In the genomic region with DNA sequence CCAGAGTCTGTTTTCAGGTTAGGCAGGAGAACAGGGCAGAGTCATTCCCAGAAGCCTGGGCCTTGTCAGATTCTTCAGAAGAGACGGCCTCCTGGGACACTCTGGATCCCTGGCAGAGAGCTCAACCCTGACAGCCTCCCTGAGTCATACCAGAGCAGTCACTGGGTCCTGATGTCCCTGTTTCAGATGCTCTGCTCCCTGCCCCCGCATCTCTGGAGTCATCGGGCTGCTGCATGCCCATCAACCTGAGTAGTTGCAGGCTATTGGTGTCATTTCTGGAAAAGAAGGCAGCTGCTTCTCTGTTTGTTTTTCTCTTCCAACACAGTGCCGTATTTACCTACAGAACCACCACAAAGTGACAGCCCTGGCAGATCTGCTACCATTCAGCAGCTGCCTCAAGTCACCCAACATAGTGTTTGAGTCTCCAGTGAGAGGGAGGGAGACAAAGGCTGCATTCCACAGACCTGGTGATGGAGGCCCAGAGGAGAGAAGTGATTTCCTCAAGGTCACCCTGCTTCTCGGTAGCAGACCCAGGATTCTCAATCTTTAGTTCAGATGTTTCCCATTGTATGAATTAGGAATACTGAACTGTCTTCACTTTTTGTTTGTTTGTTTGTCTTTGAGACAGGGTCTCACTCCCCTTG, we compare ENCODE assay signal across 9 cellular contexts.
DNase-seq lines count a peak whose midpoint lies in the region; ATAC-seq and TF ChIP-seq lines count a peak whose summit lies in the region.
"Had no signal": no experiment of that assay in that cellular context is flagged by ENCODE, and none has a peak within 500 bp of the region (broad histone marks: within the 10 kb centered on the region; RNA-seq: fewer than 3 reads in every experiment).

No MANE protein-coding gene starts in this region.

- H3K79me2 ChIP-seq in osteoblast (ENCODE audit: insufficient read depth, low read length): no peaks in the 10 kb centered on the region

- H4K20me1 ChIP-seq in osteoblast (ENCODE audit: insufficient read depth, low read length): no peaks in the 10 kb centered on the region

- no peak for TF ChIP-seq POLR2A in lower leg skin (IDR thresholded peaks at IDR 0.05)

- H3K27me3 Mint-ChIP-seq in activated CD4-positive, alpha-beta T cell treated with anti-CD3 and anti-CD28 coated beads, Interleukin-2, amount 10 ng/mL, durations not matched to agents 7 days and 5 days: no peaks in the 10 kb centered on the region
- no peaks in the 10 kb centered on the region for H3K27me3 Mint-ChIP-seq in WTC11 (ENCODE audit: low read depth)
- H3K27me3 Mint-ChIP-seq: dendritic cell treated with granulocyte-macrophage colony-stimulating factor and Interleukin-4, amounts not matched to agents 40 ng/mL and 50 ng/mL, for 4 days had no signal

- H3K9me3 Mint-ChIP-seq in activated CD4-positive, alpha-beta T cell treated with anti-CD3 and anti-CD28 coated beads, Interleukin-2, amount 10 ng/mL, durations not matched to agents 7 days and 5 days: no peaks in the 10 kb centered on the region
- H3K9me3 Mint-ChIP-seq in WTC11: no peaks in the 10 kb centered on the region
- H3K9me3 Mint-ChIP-seq: dendritic cell treated with granulocyte-macrophage colony-stimulating factor and Interleukin-4, amounts not matched to agents 40 ng/mL and 50 ng/mL, for 4 days had no signal

- H3K27me3 ChIP-seq in neuronal stem cell (ENCODE audit: control insufficient read depth in 3 of 3, insufficient read depth in 3 of 3, low read depth in 1 of 3, low read length in 3 of 3): no peaks in the 10 kb centered on the region
- no peaks in the 10 kb centered on the region for H3K27me3 ChIP-seq in osteoblast (ENCODE audit: insufficient read depth, low read length)

- H2BK12ac ChIP-seq in neuronal stem cell (ENCODE audit: low read length): no peak overlapping the region

- no CpG with 5 or more reads among the region's 5 CpGs for WGBS in neuronal stem cell (ENCODE audit: extremely low coverage in 2 of 2, insufficient read length in 2 of 2, insufficient replicate concordance in 1 of 2), 2 donors
- 62 to 72% methylated on average over 5 of the region's 5 CpGs for WGBS in lower leg skin, 2 donors

- H3K36me3 ChIP-seq in neuronal stem cell (replicated peaks in 1 of 2; ENCODE audit: control insufficient read depth in 2 of 2, insufficient read depth in 2 of 2, low read length in 2 of 2) (no peaks in the 10 kb centered on the region), osteoblast (ENCODE audit: insufficient read depth, low read length) (no peaks in the 10 kb centered on the region)

- no peak overlapping the region for H3K4me3 Mint-ChIP-seq in activated CD4-positive, alpha-beta T cell treated with anti-CD3 and anti-CD28 coated beads, Interleukin-2, amount 10 ng/mL, durations not matched to agents 7 days and 5 days
- H3K4me3 Mint-ChIP-seq in WTC11: no peak overlapping the region
- H3K4me3 Mint-ChIP-seq: dendritic cell treated with granulocyte-macrophage colony-stimulating factor and Interleukin-4, amounts not matched to agents 40 ng/mL and 50 ng/mL, for 4 days had no signal

- no peak for TF ChIP-seq CTCF in WTC11 (IDR thresholded peaks at IDR 0.05)
- no peak for TF ChIP-seq CTCF in lower leg skin (IDR thresholded peaks at IDR 0.05)
- TF ChIP-seq CTCF in osteoblast (IDR thresholded peaks at IDR 0.05; ENCODE audit: extremely low read depth, low read depth, low read length): no peak

- H3K9me3 ChIP-seq in neuronal stem cell (replicated peaks in 1 of 2; ENCODE audit: control insufficient read depth in 2 of 2, insufficient read depth in 1 of 2, low read depth in 1 of 2, low read length in 2 of 2): no peaks in the 10 kb centered on the region
- no peaks in the 10 kb centered on the region for H3K9me3 ChIP-seq in osteoblast (ENCODE audit: low read depth, low read length)

- H2AK5ac ChIP-seq in neuronal stem cell (ENCODE audit: low read depth, low read length): no peak overlapping the region

- H2AFZ ChIP-seq in neuronal stem cell (ENCODE audit: low read length) (peak overlapping the region; percentile 82), osteoblast (ENCODE audit: low read length) (no peak overlapping the region)

- no peak overlapping the region for H3K14ac ChIP-seq in neuronal stem cell (ENCODE audit: low read length)

- CTCF ChIA-PET in activated CD4-positive, alpha-beta T cell treated with anti-CD3 and anti-CD28 coated beads, Interleukin-2, amount 10 ng/mL, durations not matched to agents 7 days and 5 days (lab: Charles Lee): no interaction called here
- CTCF ChIA-PET in WTC11 (lab: Charles Lee): no interaction called here

- no peak overlapping the region for H2BK120ac ChIP-seq in neuronal stem cell (ENCODE audit: low read depth, low read length)

- H3K36me3 Mint-ChIP-seq in activated CD4-positive, alpha-beta T cell treated with anti-CD3 and anti-CD28 coated beads, Interleukin-2, amount 10 ng/mL, durations not matched to agents 7 days and 5 days (ENCODE audit: low read depth): no peaks in the 10 kb centered on the region
- H3K36me3 Mint-ChIP-seq in WTC11: no peaks in the 10 kb centered on the region

- intact Hi-C loops in lower leg skin (cut with DNase I; ENCODE audit: low total_unique reads): no loop called here

- H3K9ac ChIP-seq in neuronal stem cell (ENCODE audit: low read depth, low read length, poor library complexity): no peak overlapping the region

- no peak overlapping the region for H2BK5ac ChIP-seq in neuronal stem cell (ENCODE audit: low read length)

- H3K79me1 ChIP-seq in neuronal stem cell (ENCODE audit: low read depth, low read length): no peaks in the 10 kb centered on the region

- no peak overlapping the region for H3K23ac ChIP-seq in neuronal stem cell (ENCODE audit: low read depth, low read length, poor library complexity)

- peak; percentile 57 for ATAC-seq in WTC11

- H3K27ac Mint-ChIP-seq in activated CD4-positive, alpha-beta T cell treated with anti-CD3 and anti-CD28 coated beads, Interleukin-2, amount 10 ng/mL, durations not matched to agents 7 days and 5 days: no peak overlapping the region
- peak overlapping the region; percentile 20 for H3K27ac Mint-ChIP-seq in WTC11
- H3K27ac Mint-ChIP-seq: dendritic cell treated with granulocyte-macrophage colony-stimulating factor and Interleukin-4, amounts not matched to agents 40 ng/mL and 50 ng/mL, for 4 days had no signal

- H3K27ac ChIP-seq in neuronal stem cell (replicated peaks; ENCODE audit: low read length): no peak overlapping the region
- no peak overlapping the region for H3K27ac ChIP-seq in osteoblast (ENCODE audit: low read depth, low read length)

- H3K4me1 ChIP-seq in neuronal stem cell (ENCODE audit: control insufficient read depth in 2 of 2, insufficient read depth in 1 of 2, low read depth in 1 of 2, low read length in 2 of 2) (peaks cover 3 to 10% of the 10 kb centered on the region in 2 donors), osteoblast (ENCODE audit: insufficient read depth, low read length) (no peaks in the 10 kb centered on the region)

- H3K4me1 Mint-ChIP-seq in activated CD4-positive, alpha-beta T cell treated with anti-CD3 and anti-CD28 coated beads, Interleukin-2, amount 10 ng/mL, durations not matched to agents 7 days and 5 days: no peaks in the 10 kb centered on the region
- H3K4me1 Mint-ChIP-seq in WTC11: peaks cover 23% of the 10 kb centered on the region

- POLR2A ChIA-PET in activated CD4-positive, alpha-beta T cell treated with anti-CD3 and anti-CD28 coated beads, Interleukin-2, amount 10 ng/mL, durations not matched to agents 7 days and 5 days (lab: Charles Lee): no interaction called here
- POLR2A ChIA-PET in WTC11 (lab: Charles Lee): no interaction called here

- DNase-seq in activated CD4-positive, alpha-beta T cell treated with anti-CD3 and anti-CD28 coated beads for 48 hours: peak; percentile 5
- DNase-seq in activated CD4-positive, alpha-beta T cell treated with anti-CD3 and anti-CD28 coated beads, Interleukin-2, amount 10 ng/mL, durations not matched to agents 7 days and 5 days: no peak
- DNase-seq in HK-2 (ENCODE audit: unreplicated experiment) (peak; percentile 50), WTC11 (ENCODE audit: low spot score) (no peak), neuronal stem cell (ENCODE audit: low spot score) (no peak), lower leg skin (ENCODE audit: low spot score in 2 of 2) (no peak), cerebellum (ENCODE audit: low spot score) (no peak), osteoblast (ENCODE audit: insufficient read length, low spot score, missing footprints) (no peak)

- H3K4me3 ChIP-seq in neuronal stem cell (ENCODE audit: low read length in 2 of 2): no peak overlapping the region
- H3K4me3 ChIP-seq in lower leg skin (ENCODE audit: low read depth, poor library complexity, severe bottlenecking): no peak overlapping the region
- no peak overlapping the region for H3K4me3 ChIP-seq in osteoblast (ENCODE audit: insufficient read depth, low read length)

- H2BK15ac ChIP-seq in neuronal stem cell (ENCODE audit: low read length): no peak overlapping the region

- H3K4me2 ChIP-seq in neuronal stem cell (ENCODE audit: insufficient read depth, low read length, poor library complexity, severe bottlenecking): no peak overlapping the region
- H3K4me2 ChIP-seq in osteoblast (ENCODE audit: insufficient read depth, low read length): no peak overlapping the region

- no peak overlapping the region for H3K18ac ChIP-seq in neuronal stem cell (ENCODE audit: low read length)

- H4K8ac ChIP-seq in neuronal stem cell (ENCODE audit: low read depth, low read length): peak overlapping the region; percentile 19

- no peak overlapping the region for H3K4ac ChIP-seq in neuronal stem cell (ENCODE audit: low read length)

- H4K91ac ChIP-seq in neuronal stem cell (ENCODE audit: low read depth, low read length, poor library complexity): no peak overlapping the region

TF ChIP-seq in WTC11, 78 proteins besides CTCF, POLR2A, EP300 and RAD21 (continues in another document):
- TF ChIP-seq ATF6 (CRISPR knock-in tag; IDR thresholded peaks at IDR 0.05): no peak
- no peak for TF ChIP-seq GABPB1 (CRISPR knock-in tag; IDR thresholded peaks at IDR 0.05)
- no peak for TF ChIP-seq TEAD4 (CRISPR knock-in tag; IDR thresholded peaks at IDR 0.05)
- no peak for TF ChIP-seq NR2C2 (CRISPR knock-in tag; IDR thresholded peaks at IDR 0.05)

Comparison
In these comparisons a context has a peak if more than half of its experiments do, and no peak if none do; other contexts are left out.
1. DNase-seq: peak in activated CD4-positive, alpha-beta T cell treated with anti-CD3 and anti-CD28 coated beads for 48 hours (single experiment) and HK-2 (single experiment); none in activated CD4-positive, alpha-beta T cell treated with anti-CD3 and anti-CD28 coated beads, Interleukin-2, amount 10 ng/mL, durations not matched to agents 7 days and 5 days (single experiment), WTC11 (single experiment), neuronal stem cell (single experiment), lower leg skin (0 of 2), cerebellum (single experiment) and osteoblast (single experiment).